Comparison of ENCODE assay signal across 19 cellular contexts in the genomic region with DNA sequence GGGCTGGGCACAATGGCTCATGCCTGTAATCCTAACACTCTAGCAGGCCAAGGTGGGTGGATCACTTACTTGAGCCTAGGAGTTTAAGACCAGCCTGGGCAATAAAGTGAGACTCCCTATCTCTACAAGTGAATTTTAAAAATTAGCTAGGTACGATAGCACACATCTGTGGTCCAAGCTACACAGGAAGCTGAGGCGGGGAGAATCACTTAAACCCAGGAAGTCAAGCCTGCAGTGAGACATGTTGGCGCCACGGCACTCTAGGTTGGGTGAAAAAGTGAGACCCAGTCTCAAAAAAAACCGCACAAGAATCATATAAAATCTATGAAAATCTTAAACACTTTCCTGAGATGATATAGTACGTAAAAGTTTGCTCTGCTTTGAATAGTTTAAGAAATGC. TPM values are rescaled to one million over a fixed set of nuclear protein-coding genes. Genes with fewer than 3 reads are reported as not detected.
"Had no signal": no experiment of that assay in that cellular context is flagged by ENCODE, and none has a peak within 500 bp of the region (broad histone marks: within the 10 kb centered on the region; RNA-seq: fewer than 3 reads in every experiment).

No MANE protein-coding gene starts in this region.

- H3K27ac ChIP-seq: neural progenitor cell, ovary, right atrium auricular region, sigmoid colon, skin epidermis had no signal

- H3K36me3 Mint-ChIP-seq: neural progenitor cell had no signal

- ATAC-seq: naive thymus-derived CD4-positive, alpha-beta T cell; stimulated activated naive B cell treated with anti-CD40 and anti-IgM and Interleukin-4, amounts not matched to agents 10 μg/mL and 1 μg/mL and 100 μg/mL, for 72 hours had no signal

- H2AFZ ChIP-seq: neural progenitor cell had no signal

- H3K27me3 ChIP-seq: neural progenitor cell, ovary, right atrium auricular region, sigmoid colon had no signal

- H3K9ac ChIP-seq: neural progenitor cell had no signal

- H3K4me3 Mint-ChIP-seq: dendritic cell treated with granulocyte-macrophage colony-stimulating factor and Interleukin-4, amounts not matched to agents 40 ng/mL and 50 ng/mL, for 4 days; naive thymus-derived CD4-positive, alpha-beta T cell; neural progenitor cell; stimulated activated naive B cell treated with anti-CD40 and anti-IgM and Interleukin-4, amounts not matched to agents 10 μg/mL and 1 μg/mL and 100 μg/mL, for 72 hours had no signal

- H3K27ac Mint-ChIP-seq: dendritic cell treated with granulocyte-macrophage colony-stimulating factor and Interleukin-4, amounts not matched to agents 40 ng/mL and 50 ng/mL, for 4 days; neural progenitor cell; stimulated activated naive B cell treated with anti-CD40 and anti-IgM and Interleukin-4, amounts not matched to agents 10 μg/mL and 1 μg/mL and 100 μg/mL, for 72 hours had no signal

- H3K4me2 ChIP-seq: neural progenitor cell had no signal

- H3K27me3 Mint-ChIP-seq: dendritic cell treated with granulocyte-macrophage colony-stimulating factor and Interleukin-4, amounts not matched to agents 40 ng/mL and 50 ng/mL, for 4 days; naive thymus-derived CD4-positive, alpha-beta T cell; stimulated activated naive B cell treated with anti-CD40 and anti-IgM and Interleukin-4, amounts not matched to agents 10 μg/mL and 1 μg/mL and 100 μg/mL, for 72 hours had no signal

- DNase-seq: foreskin melanocyte; head of caudate nucleus; hippocampal formation; kidney glomerular epithelial cell; mesendoderm; naive thymus-derived CD4-positive, alpha-beta T cell; nucleus accumbens; sigmoid colon; stimulated activated CD4-positive, alpha-beta T cell treated with anti-CD3 and anti-CD28 coated beads, Interleukin-2, amount 100 ng/mL, for 24 hours; stimulated activated CD4-positive, alpha-beta T cell treated with anti-CD3 and anti-CD28 coated beads, Interleukin-4, amount 100 ng/mL, for 4 hours; stimulated activated naive B cell treated with anti-CD40 and anti-IgM and Interleukin-4, amounts not matched to agents 10 μg/mL and 1 μg/mL and 100 μg/mL, for 72 hours had no signal

- FAIRE-seq: colon, islet of Langerhans, urothelium cell line had no signal

- H3K4me3 ChIP-seq: neural progenitor cell, ovary, right atrium auricular region, sigmoid colon, skin epidermis had no signal

- H3K4me1 ChIP-seq: neural progenitor cell, right atrium auricular region, sigmoid colon had no signal

- H3K9me3 ChIP-seq: ovary, right atrium auricular region, sigmoid colon had no signal

- H3K4me1 Mint-ChIP-seq: neural progenitor cell; stimulated activated naive B cell treated with anti-CD40 and anti-IgM and Interleukin-4, amounts not matched to agents 10 μg/mL and 1 μg/mL and 100 μg/mL, for 72 hours had no signal

- H3K36me3 ChIP-seq: ovary had no signal

- H3K9me3 Mint-ChIP-seq: dendritic cell treated with granulocyte-macrophage colony-stimulating factor and Interleukin-4, amounts not matched to agents 40 ng/mL and 50 ng/mL, for 4 days; naive thymus-derived CD4-positive, alpha-beta T cell; neural progenitor cell; stimulated activated naive B cell treated with anti-CD40 and anti-IgM and Interleukin-4, amounts not matched to agents 10 μg/mL and 1 μg/mL and 100 μg/mL, for 72 hours had no signal

RNA-seq across cellular contexts. Expression of a gene that starts 41.4 kb away (rescaled TPM):
- polyA plus RNA-seq: naive thymus-derived CD4-positive, alpha-beta T cell had no signal
